8 cellular contexts compared by ENCODE assay signal in the genomic region with DNA sequence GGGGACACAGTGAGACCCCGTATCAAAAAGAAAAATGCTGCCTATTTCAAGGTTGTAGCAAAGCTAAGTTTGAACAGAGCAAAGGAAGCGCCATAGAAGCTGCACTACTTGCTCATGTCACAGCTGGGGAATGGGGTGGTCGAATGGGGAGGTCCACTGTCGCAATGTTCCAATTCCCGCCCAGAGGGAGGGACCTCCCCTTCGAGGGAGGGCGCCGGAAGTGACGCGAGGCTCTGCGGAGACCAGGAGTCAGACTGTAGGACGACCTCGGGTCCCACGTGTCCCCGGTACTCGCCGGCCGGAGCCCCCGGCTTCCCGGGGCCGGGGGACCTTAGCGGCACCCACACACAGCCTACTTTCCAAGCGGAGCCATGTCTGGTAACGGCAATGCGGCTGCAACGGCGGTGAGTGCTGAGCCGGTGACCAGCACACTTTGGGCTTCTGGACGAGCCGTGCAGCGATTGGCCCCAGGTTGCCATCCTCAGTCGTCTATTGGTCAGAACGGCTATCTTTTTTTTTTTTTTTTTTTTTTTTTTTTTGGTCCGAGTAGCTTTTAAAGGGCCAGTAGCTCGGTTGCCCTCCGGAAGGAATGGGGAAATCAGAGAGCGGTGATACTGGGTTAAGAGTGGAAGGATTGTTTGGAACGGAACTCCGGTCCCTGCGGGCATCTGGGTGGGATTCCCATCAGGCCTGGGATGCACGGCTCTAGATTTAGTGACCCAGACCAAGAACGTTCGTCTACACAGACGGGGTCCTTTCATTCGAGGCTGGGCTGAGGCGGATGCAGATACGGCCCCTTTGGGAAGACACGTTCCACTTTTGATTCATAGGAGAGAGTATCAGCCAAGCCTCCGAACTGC.
DNase-seq lines count a peak whose midpoint lies in the region; ATAC-seq and TF ChIP-seq lines count a peak whose summit lies in the region.

Gene HMBS, plus strand, starts transcription at position 219 of the 860 bp plus-strand sequence. Its CDS starts 153 bp downstream, at position 372.

- TF ChIP-seq CTCF in AG09319 (IDR thresholded peaks at IDR 0.05; ENCODE audit: low read depth, low read length) = no peak

- DNase-seq in AG09319 (ENCODE audit: extremely low read depth, low read depth) (peak; percentile 69), NCI-H446 treated with DMSO at 0.1 percent for 48 hours (lab: John Stamatoyannopoulos, UW) (peak; percentile 90), cerebellar cortex (ENCODE audit: low spot score) (peak; percentile 97), islet precursor cell (peak; percentile 97)
- DNase-seq in stimulated activated CD4-positive, alpha-beta T cell treated with anti-CD3 and anti-CD28 coated beads, Interleukin-12 subunit alpha, Interleukin-12 subunit beta, amount 100 ng/mL, for 48 hours (ENCODE audit: low read depth in 2 of 3, low spot score in 1 of 3) = peak; percentile 88 to 89 (median 88)

- ATAC-seq in GM19035 (IDR thresholded peaks at IDR 0.05; ENCODE audit: unreplicated experiment) (peak; percentile 91), HG03354 (IDR thresholded peaks at IDR 0.05; ENCODE audit: poor library complexity, severe bottlenecking, unreplicated experiment) (peak; percentile 91)
- peak; percentile 92 to 94 for ATAC-seq in activated CD4-positive, CD25-positive, alpha-beta regulatory T cell treated with anti-CD3 and anti-CD28 coated beads, Interleukin-2, amount 50 U/mL, for 24 hours

Comparison
In these comparisons a context has a peak if more than half of its experiments do, and no peak if none do; other contexts are left out.
1. Peak in every context shown above with its lines: DNase-seq and ATAC-seq.